In genomic region chr11:117180661-117181585, GRCh38 we compare ENCODE assay signal across 8 cellular contexts. TPM values are rescaled to one million over a fixed set of nuclear protein-coding genes. Genes with fewer than 3 reads are reported as not detected.
DNase-seq lines count a peak whose midpoint lies in the region; ATAC-seq lines count a peak whose summit lies in the region.

No MANE protein-coding gene starts in this region.

- peak; percentile 36 for DNase-seq in NCI-H2029 (lab: John Stamatoyannopoulos, UW)
- DNase-seq in NCI-H2029 treated with DMSO at 0.1 percent for 48 hours (lab: John Stamatoyannopoulos, UW), result no peak
- DNase-seq in MV-4-11 (lab: John Stamatoyannopoulos, UW), result peak; percentile 80
- peak; percentile 48 to 59 for DNase-seq in activated CD4-positive, alpha-beta T cell treated with anti-CD3 and anti-CD28 coated beads for 4 hours
- DNase-seq in dermis blood vessel endothelial cell, result peak; percentile 94
- DNase-seq in medulla oblongata (ENCODE audit: extremely low spot score), result peak; percentile 89
- peak; percentile 5 to 19 (median 13) for DNase-seq in stimulated activated CD4-positive, alpha-beta T cell treated with anti-CD3 and anti-CD28 coated beads, TNF-alpha, amount 100 ng/mL, for 4 hours (ENCODE audit: low read depth in 3 of 3)

- ATAC-seq in HG02938 (IDR thresholded peaks at IDR 0.05; ENCODE audit: unreplicated experiment), result no peak

RNA-seq across cellular contexts. Expression of gene SIDT2, which starts 2.4 kb away (rescaled TPM):
- 10.4 and 19.5 TPM in 2 replicates for total RNA-seq in dermis blood vessel endothelial cell

RNA-seq across cellular contexts. Expression of gene TAGLN, which starts 18.2 kb away (rescaled TPM):
- 11.4 and 31.3 TPM in 2 replicates for total RNA-seq in dermis blood vessel endothelial cell

RNA-seq across cellular contexts. Expression of gene PAFAH1B2, which starts 36.8 kb away (rescaled TPM):
- total RNA-seq in dermis blood vessel endothelial cell, result 231 and 325 TPM in 2 replicates

RNA-seq across cellular contexts. Expression of gene PCSK7, which starts 51.0 kb away (rescaled TPM):
- total RNA-seq in dermis blood vessel endothelial cell, result 54.1 and 63.5 TPM in 2 replicates

RNA-seq across cellular contexts. Expression of gene RNF214, which starts 51.5 kb away (rescaled TPM):
- 10.6 and 12.3 TPM in 2 replicates for total RNA-seq in dermis blood vessel endothelial cell
